Comparison of ENCODE assay signal across 8 cellular contexts in genomic region chr6:149716584-149716983, GRCh38. TPM values are rescaled to one million over a fixed set of nuclear protein-coding genes. Genes with fewer than 3 reads are reported as not detected.
DNase-seq lines count a peak whose midpoint lies in the region; ATAC-seq and TF ChIP-seq lines count a peak whose summit lies in the region.

No MANE protein-coding gene starts in this region.

- 10% methylated on average over 3 of the region's 3 CpGs for WGBS in esophagus muscularis mucosa
- WGBS in psoas muscle, 3 donors: 6 to 10% (median 6%) methylated on average over 3 of the region's 3 CpGs

- TF ChIP-seq POLR2A in Peyer's patch (IDR thresholded peaks at IDR 0.05): no peak
- no peak for TF ChIP-seq POLR2A in esophagus muscularis mucosa (IDR thresholded peaks at IDR 0.05; ENCODE audit: low read depth)

- H3K4me3 ChIP-seq in GM12864 (ENCODE audit: low read depth, low read length) (peak overlapping the region; percentile 89), Peyer's patch (peak overlapping the region in 3 of 4 donors; percentile 73 to 90 (median 81)), esophagus muscularis mucosa (peak overlapping the region; percentile 83 to 91 (median 86)), psoas muscle (peak overlapping the region; percentile 99)

- TF ChIP-seq CTCF in GM12864 (IDR thresholded peaks at IDR 0.05; ENCODE audit: low read depth, low read length, missing control alignments): no peak
- no peak for TF ChIP-seq CTCF in Peyer's patch (IDR thresholded peaks at IDR 0.05)
- TF ChIP-seq CTCF in esophagus muscularis mucosa (IDR thresholded peaks at IDR 0.05): no peak
- TF ChIP-seq CTCF in psoas muscle (IDR thresholded peaks at IDR 0.05): no peak

- H3K4me1 ChIP-seq in Peyer's patch (peaks cover 0 to 19% (median 4%) of the 10 kb centered on the region in 4 donors), esophagus muscularis mucosa (peaks cover 27 to 57% (median 48%) of the 10 kb centered on the region in 4 donors), psoas muscle (peaks cover 33% of the 10 kb centered on the region)

- H3K9me3 ChIP-seq in Peyer's patch: no peaks in the 10 kb centered on the region
- no peaks in the 10 kb centered on the region for H3K9me3 ChIP-seq in esophagus muscularis mucosa
- H3K9me3 ChIP-seq in psoas muscle: no peaks in the 10 kb centered on the region

- TF ChIP-seq EP300 in esophagus muscularis mucosa (IDR thresholded peaks at IDR 0.05): no peak

- DNase-seq in GM12864 (ENCODE audit: low read depth) (no peak), Peyer's patch (no peak), esophagus muscularis mucosa (ENCODE audit: extremely low spot score) (no peak), psoas muscle (no peak), left lobe of liver (ENCODE audit: low spot score) (no peak), ureter (ENCODE audit: low spot score) (no peak)

- H3K27ac ChIP-seq in Peyer's patch (peak overlapping the region in 2 of 4 donors; percentile 94), esophagus muscularis mucosa (replicated peaks in 1 of 4) (peak overlapping the region; percentile 96 to 99 (median 98)), psoas muscle (peak overlapping the region; percentile 100)

- ATAC-seq in psoas muscle (no peak), left lobe of liver (no peak), HG03097 (IDR thresholded peaks at IDR 0.05; ENCODE audit: low FRiP score, unreplicated experiment) (no peak), GM18873 (IDR thresholded peaks at IDR 0.05; ENCODE audit: low FRiP score, unreplicated experiment) (no peak)

- intact Hi-C loops in esophagus muscularis mucosa (cut with DNase I): loop anchor here (10.0 kb wide), 1 partner anchor 172 kb away; the partner anchor contains the start of gene PPIL4
- intact Hi-C loops in psoas muscle (cut with DNase I): loop anchor here (5.0 to 10.0 kb wide), 2 partner anchors 69 to 152 kb away; partner anchors contain the start of genes GINM1 (in 2 of the 2) and KATNA1 (in 1 of the 2)

- H3K36me3 ChIP-seq in Peyer's patch: no peaks in the 10 kb centered on the region
- peaks cover 0 to 3% (median 0%) of the 10 kb centered on the region in 4 donors for H3K36me3 ChIP-seq in esophagus muscularis mucosa
- no peaks in the 10 kb centered on the region for H3K36me3 ChIP-seq in psoas muscle (ENCODE audit: insufficient read depth in 1 of 2, low read depth in 1 of 2)

- H3K27me3 ChIP-seq in Peyer's patch: no peaks in the 10 kb centered on the region
- no peaks in the 10 kb centered on the region for H3K27me3 ChIP-seq in esophagus muscularis mucosa
- H3K27me3 ChIP-seq in psoas muscle (ENCODE audit: insufficient read depth in 3 of 3, low read length in 2 of 3): no peaks in the 10 kb centered on the region

RNA-seq across cellular contexts. Expression of gene LATS1, which starts 1.3 kb away (rescaled TPM):
- total RNA-seq in Peyer's patch (10 to 100 TPM; 21.8 to 38.8 (median 29.7) TPM), esophagus muscularis mucosa (10 to 100 TPM; 27.0 to 33.6 (median 30.1) TPM), psoas muscle (10 to 100 TPM; 11.0 to 15.5 (median 13.9) TPM), left lobe of liver (10.2 TPM), ureter (46.2 TPM)
- polyA plus RNA-seq in psoas muscle: 1 to 10 TPM; 3.4 to 8.3 (median 3.7) TPM

RNA-seq across cellular contexts. Expression of gene NUP43, which starts 29.7 kb away (rescaled TPM):
- total RNA-seq in Peyer's patch (10 to 100 TPM; 16.1 to 64.4 (median 16.3) TPM), esophagus muscularis mucosa (10 to 100 TPM in 3 of 4 donors, 1 to 10 TPM in 1; 9.2 to 15.4 (median 11.5) TPM), psoas muscle (10 to 100 TPM; 17.4 to 26.8 (median 22.1) TPM), left lobe of liver (9.3 TPM), ureter (51.4 TPM)
- polyA plus RNA-seq in psoas muscle: 10 to 100 TPM in 2 of 3 donors, 1 to 10 TPM in 1; 7.3 to 17.1 (median 14.1) TPM

RNA-seq across cellular contexts. Expression of gene PCMT1, which starts 33.0 kb away (rescaled TPM):
- total RNA-seq in Peyer's patch (10 to 100 TPM; 39.4 to 52.0 (median 44.9) TPM), esophagus muscularis mucosa (100 to 1,000 TPM in 3 of 4 donors, 10 to 100 TPM in 1; 93.9 to 111 (median 107) TPM), psoas muscle (100 to 1,000 TPM; 124 to 179 (median 149) TPM), left lobe of liver (53.2 TPM), ureter (56.0 TPM)
- polyA plus RNA-seq in psoas muscle: 100 to 1,000 TPM; 159 to 613 (median 178) TPM
